In genomic region chr7:134826105-134826504, GRCh38 we compare ENCODE assay signal across 13 cellular contexts. TPM values are rescaled to one million over a fixed set of nuclear protein-coding genes. Genes with fewer than 3 reads are reported as not detected.
DNase-seq lines count a peak whose midpoint lies in the region; ATAC-seq and TF ChIP-seq lines count a peak whose summit lies in the region.
"Had no signal": no experiment of that assay in that cellular context is flagged by ENCODE, and none has a peak within 500 bp of the region (broad histone marks: within the 10 kb centered on the region; RNA-seq: fewer than 3 reads in every experiment).

No MANE protein-coding gene starts in this region.

- 28 to 40% methylated on average over 3 to 4 of the region's 4 CpGs for WGBS in gastroesophageal sphincter (ENCODE audit: low coverage in 1 of 2), 2 donors

- H3K4me3 ChIP-seq in AG09309 (ENCODE audit: control insufficient read depth, low read depth, low read length) (no peak overlapping the region), gastroesophageal sphincter (no peak overlapping the region), rectal smooth muscle tissue (ENCODE audit: low read length) (no peak overlapping the region)
- H3K4me3 ChIP-seq: HAP-1 had no signal

- TF ChIP-seq EP300 in gastroesophageal sphincter (IDR thresholded peaks at IDR 0.05): no peak

- H3K9me3 ChIP-seq in gastroesophageal sphincter: no peaks in the 10 kb centered on the region
- H3K9me3 ChIP-seq: HAP-1 had no signal

- DNase-seq in AG09309 (ENCODE audit: low read depth): peak; percentile 59
- DNase-seq in SK-MEL-5 (ENCODE audit: low read depth, low spot score): peak; percentile 26
- DNase-seq in NK-92 treated with Interleukin-12 subunit alpha and Interleukin-12 subunit beta, amount 100 ng/mL, for 24 hours (lab: John Stamatoyannopoulos, UW): no peak
- no peak for DNase-seq in NCI-H2081 (lab: John Stamatoyannopoulos, UW)
- no peak for DNase-seq in LoVo (ENCODE audit: low spot score)
- DNase-seq: activated CD4-positive, alpha-beta T cell treated with anti-CD3 and anti-CD28 coated beads for 1 hour; activated T-cell treated with anti-CD3 and anti-CD28 coated beads, Interleukin-2, amount 50 U/mL, for 4 hours; naive thymus-derived CD4-positive, alpha-beta T cell; NCI-H2029 had no signal

- TF ChIP-seq CTCF in AG09309 (IDR thresholded peaks at IDR 0.05; ENCODE audit: control insufficient read depth, insufficient read depth, low read depth, low read length, missing control alignments) (no peak), gastroesophageal sphincter (IDR thresholded peaks at IDR 0.05) (no peak)

- ATAC-seq in gastroesophageal sphincter (no peak), HG02588 (IDR thresholded peaks at IDR 0.05; ENCODE audit: unreplicated experiment) (no peak)
- ATAC-seq: activated T-cell treated with anti-CD3 and anti-CD28 coated beads, Interleukin-2, amount 50 U/mL, for 4 hours; naive thymus-derived CD4-positive, alpha-beta T cell had no signal

- H3K27me3 ChIP-seq in gastroesophageal sphincter (no peaks in the 10 kb centered on the region), rectal smooth muscle tissue (ENCODE audit: control insufficient read depth, insufficient read depth, low read length) (no peaks in the 10 kb centered on the region)

- H3K4me1 ChIP-seq in gastroesophageal sphincter (peaks cover 11 to 88% (median 37%) of the 10 kb centered on the region in 3 donors), rectal smooth muscle tissue (ENCODE audit: control insufficient read depth, insufficient read depth, low read length) (peaks cover 45% of the 10 kb centered on the region)

- H3K27ac ChIP-seq in gastroesophageal sphincter (peak overlapping the region; percentile 76 to 99 (median 83)), rectal smooth muscle tissue (ENCODE audit: low read depth, low read length) (peak overlapping the region; percentile 98)

- H3K9ac ChIP-seq in rectal smooth muscle tissue (ENCODE audit: low read length): no peak overlapping the region

- no peak for TF ChIP-seq POLR2A in gastroesophageal sphincter (IDR thresholded peaks at IDR 0.05)

- H3K36me3 ChIP-seq in gastroesophageal sphincter (peaks cover 0 to 4% of the 10 kb centered on the region in 2 donors), rectal smooth muscle tissue (ENCODE audit: control insufficient read depth, insufficient read depth, low read length) (no peaks in the 10 kb centered on the region)
- H3K36me3 ChIP-seq: HAP-1 had no signal

- in situ Hi-C loops in SK-MEL-5 (cut with HindIII; ENCODE audit: low pct_unique_long_range_greater_than_20kb, low sequenced_read_pairs): no loop called here

RNA-seq across cellular contexts. Expression of gene CALD1, which starts 46.7 kb away (rescaled TPM):
- total RNA-seq in SK-MEL-5 (2014; rRNA removed; shearing (Covaris generic)): 182 TPM in 2 replicates
- 129 and 164 TPM in 2 replicates for polyA plus RNA-seq in SK-MEL-5 (2015; cell fraction: cytosol; rRNA removed)
- polyA plus RNA-seq in SK-MEL-5 (2015; cell fraction: nucleus; rRNA removed): 67.8 and 88.4 TPM in 2 replicates
- total RNA-seq in gastroesophageal sphincter: 1,000 to 10,000 TPM; 1,513 to 2,575 (median 1,808) TPM

Comparison
In these comparisons a context has a peak if more than half of its experiments do, and no peak if none do; other contexts are left out.
1. DNase-seq: peak in AG09309 (single experiment) and SK-MEL-5 (single experiment); none in NK-92 treated with Interleukin-12 subunit alpha and Interleukin-12 subunit beta, amount 100 ng/mL, for 24 hours (single experiment), NCI-H2081 (0 of 2) and LoVo (single experiment).